Comparison of ENCODE assay signal across 8 cellular contexts in genomic region chr16:12896562-12896961, GRCh38. TPM values are rescaled to one million over a fixed set of nuclear protein-coding genes. Genes with fewer than 3 reads are reported as not detected.
DNase-seq lines count a peak whose midpoint lies in the region; ATAC-seq and TF ChIP-seq lines count a peak whose summit lies in the region.

No MANE protein-coding gene starts in this region.

- DNase-seq in Ammon's horn (ENCODE audit: low spot score) (peak; percentile 36), H4 (ENCODE audit: low spot score) (peak; percentile 43), RPMI8226 (peak; percentile 55), hepatocyte (ENCODE audit: low spot score) (peak; percentile 64), tibial nerve (ENCODE audit: low spot score in 2 of 2) (no peak)

- ATAC-seq in GM19328 (IDR thresholded peaks at IDR 0.05; ENCODE audit: unreplicated experiment) (no peak), HG02623 (IDR thresholded peaks at IDR 0.05; ENCODE audit: unreplicated experiment) (no peak), GM18907 (IDR thresholded peaks at IDR 0.05; ENCODE audit: unreplicated experiment) (no peak)

- H4K20me1 ChIP-seq in hepatocyte (ENCODE audit: insufficient read depth, poor library complexity, severe bottlenecking): no peaks in the 10 kb centered on the region

- TF ChIP-seq CTCF in hepatocyte (IDR thresholded peaks at IDR 0.05; ENCODE audit: poor library complexity) (peak; percentile 54), tibial nerve (IDR thresholded peaks at IDR 0.05) (peak in 1 of 5 experiments; percentile 9)

- no peak overlapping the region for H2AFZ ChIP-seq in hepatocyte

- WGBS in hepatocyte (ENCODE audit: low lambda C conversion rate, missing lambda C conversion rate): 36% methylated on average over 4 of the region's 4 CpGs
- WGBS in tibial nerve, 2 donors: 37 to 38% methylated on average over 4 of the region's 4 CpGs

- no peaks in the 10 kb centered on the region for H3K9me2 ChIP-seq in hepatocyte (replicated peaks; ENCODE audit: insufficient read depth)

- no peaks in the 10 kb centered on the region for H3K9me3 ChIP-seq in hepatocyte (ENCODE audit: low read depth)
- no peaks in the 10 kb centered on the region for H3K9me3 ChIP-seq in tibial nerve

- no peaks in the 10 kb centered on the region for H3K79me2 ChIP-seq in hepatocyte

- H3K4me3 ChIP-seq in hepatocyte: no peak overlapping the region
- no peak overlapping the region for H3K4me3 ChIP-seq in tibial nerve

- H3K36me3 ChIP-seq in hepatocyte (replicated peaks; ENCODE audit: insufficient read depth, low read depth): no peaks in the 10 kb centered on the region
- no peaks in the 10 kb centered on the region for H3K36me3 ChIP-seq in tibial nerve

- H3K4me1 ChIP-seq in hepatocyte (ENCODE audit: insufficient read depth) (no peaks in the 10 kb centered on the region), tibial nerve (peaks cover 0 to 6% (median 0%) of the 10 kb centered on the region in 4 donors)

- TF ChIP-seq EP300 in tibial nerve (IDR thresholded peaks at IDR 0.05): no peak

- H3K27me3 ChIP-seq in hepatocyte (peaks cover 24% of the 10 kb centered on the region), tibial nerve (peaks cover 0 to 26% of the 10 kb centered on the region in 2 donors)

- no peak overlapping the region for H3K27ac ChIP-seq in hepatocyte
- H3K27ac ChIP-seq in tibial nerve: no peak overlapping the region

- TF ChIP-seq POLR2A in tibial nerve (IDR thresholded peaks at IDR 0.05): no peak

- no peak overlapping the region for H3K4me2 ChIP-seq in hepatocyte

RNA-seq across cellular contexts. Expression of gene SHISA9, which starts 4.8 kb away (rescaled TPM):
- 0.06 TPM in 1 of 2 replicates, not detected in the other for total RNA-seq in H4 (2014; rRNA removed; shearing (Covaris generic))
- 1.1 and 1.3 TPM in 2 replicates for total RNA-seq in hepatocyte
- 0.83 and 1.3 TPM in 2 replicates for polyA plus RNA-seq in hepatocyte
- total RNA-seq in tibial nerve: 1 to 10 TPM; 2.0 to 6.3 (median 3.5) TPM

Comparison
In these comparisons a context has a peak if more than half of its experiments do, and no peak if none do; other contexts are left out.
1. DNase-seq: peak in Ammon's horn (single experiment), H4 (single experiment), RPMI8226 (single experiment) and hepatocyte (single experiment); none in tibial nerve (0 of 2).